In the genomic region with DNA sequence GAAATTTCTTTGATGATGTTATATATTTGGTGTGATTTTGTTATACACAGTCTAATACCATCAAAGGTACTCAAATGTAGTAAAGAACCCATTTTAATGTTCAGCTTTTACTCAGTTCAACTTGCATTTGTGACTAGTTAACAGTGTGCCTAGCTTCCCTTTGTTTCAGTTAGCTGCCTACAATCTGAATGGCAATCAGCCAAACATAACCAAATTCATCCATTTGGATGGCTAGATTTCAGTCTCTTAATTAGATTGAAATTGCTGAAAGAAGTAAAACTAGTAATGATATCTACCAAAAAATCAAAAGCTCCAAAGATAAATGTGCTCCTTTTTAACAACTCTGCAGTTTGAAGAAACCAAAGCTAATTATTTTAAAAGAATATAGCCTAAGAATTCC, we compare ENCODE assay signal across 30 cellular contexts. TPM values are rescaled to one million over a fixed set of nuclear protein-coding genes. Genes with fewer than 3 reads are reported as not detected.
"Had no signal": no experiment of that assay in that cellular context is flagged by ENCODE, and none has a peak within 500 bp of the region (broad histone marks: within the 10 kb centered on the region; RNA-seq: fewer than 3 reads in every experiment).

No MANE protein-coding gene starts in this region.

- H3K27ac ChIP-seq: adrenal gland, body of pancreas, colonic mucosa, epithelial cell of prostate, esophagus squamous epithelium, heart right ventricle, left lung, lower lobe of right lung, neural progenitor cell, right lobe of liver, skin epidermis, thoracic aorta, WERI-Rb-1 had no signal

- DNase-seq: activated CD4-positive, alpha-beta T cell treated with anti-CD3 and anti-CD28 coated beads for 48 hours; activated CD4-positive, alpha-beta T cell treated with anti-CD3 and anti-CD28 coated beads, Interleukin-2, amount 50 U/mL, for 48 hours; activated CD8-positive, alpha-beta memory T cell treated with anti-CD3 and anti-CD28 coated beads for 24 hours; activated effector memory CD4-positive, alpha-beta T cell treated with Interleukin-2 at 50 U/mL for 16 hours; activated naive CD4-positive, alpha-beta T cell treated with Interleukin-2 at 50 U/mL for 16 hours; activated naive CD8-positive, alpha-beta T cell treated with anti-CD3 and anti-CD28 coated beads for 36 hours; adrenal gland; aorta; body of pancreas; colonic mucosa; effector CD8-positive, alpha-beta T cell; esophagus squamous epithelium; foreskin melanocyte; heart right ventricle; left lung; lower lobe of right lung; mesenchymal stem cell; natural killer cell; right lobe of liver; stimulated activated CD4-positive, alpha-beta T cell treated with anti-CD3 and anti-CD28 coated beads, Interleukin-4, amount 100 ng/mL, for 24 hours; trophoblast cell; WERI-Rb-1 had no signal

- H3K27me3 ChIP-seq: neural progenitor cell had no signal

- H3K36me3 Mint-ChIP-seq: activated naive CD8-positive, alpha-beta T cell treated with anti-CD3 and anti-CD28 coated beads for 36 hours; natural killer cell; stimulated activated effector memory CD8-positive, alpha-beta T cell treated with anti-CD3 and anti-CD28 coated beads, Interleukin-12 subunit alpha, Interleukin-12 subunit beta, amount 100 ng/mL, for 72 hours had no signal

- ATAC-seq: activated CD4-positive, CD25-positive, alpha-beta regulatory T cell treated with anti-CD3 and anti-CD28 coated beads, Interleukin-2, amount 50 U/mL, for 24 hours; body of pancreas; heart right ventricle; left lung; lower lobe of right lung; natural killer cell; right lobe of liver; stimulated activated effector memory CD8-positive, alpha-beta T cell treated with anti-CD3 and anti-CD28 coated beads, Interleukin-12 subunit alpha, Interleukin-12 subunit beta, amount 100 ng/mL, for 72 hours had no signal

- H3K9me3 ChIP-seq: adrenal gland, body of pancreas, colonic mucosa, esophagus squamous epithelium, heart right ventricle, left lung, lower lobe of right lung, right lobe of liver, thoracic aorta had no signal

- H3K4me1 Mint-ChIP-seq: stimulated activated effector memory CD8-positive, alpha-beta T cell treated with anti-CD3 and anti-CD28 coated beads, Interleukin-12 subunit alpha, Interleukin-12 subunit beta, amount 100 ng/mL, for 72 hours had no signal

- H3K4me3 Mint-ChIP-seq: activated naive CD8-positive, alpha-beta T cell treated with anti-CD3 and anti-CD28 coated beads for 36 hours; natural killer cell; stimulated activated effector memory CD8-positive, alpha-beta T cell treated with anti-CD3 and anti-CD28 coated beads, Interleukin-12 subunit alpha, Interleukin-12 subunit beta, amount 100 ng/mL, for 72 hours; stimulated activated naive CD8-positive, alpha-beta T cell treated with anti-CD3 and anti-CD28 coated beads, Interleukin-15, Interleukin-2, amounts not matched to agents 100 ng/mL and 50 ng/mL, for 24 hours had no signal

- H3K4me3 ChIP-seq: adrenal gland, body of pancreas, colonic mucosa, esophagus squamous epithelium, heart right ventricle, left lung, lower lobe of right lung, neural progenitor cell, right lobe of liver, skin epidermis, thoracic aorta had no signal

- H3K9me3 Mint-ChIP-seq: activated naive CD8-positive, alpha-beta T cell treated with anti-CD3 and anti-CD28 coated beads for 36 hours; neural progenitor cell; stimulated activated effector memory CD8-positive, alpha-beta T cell treated with anti-CD3 and anti-CD28 coated beads, Interleukin-12 subunit alpha, Interleukin-12 subunit beta, amount 100 ng/mL, for 72 hours; stimulated activated naive CD8-positive, alpha-beta T cell treated with anti-CD3 and anti-CD28 coated beads, Interleukin-15, Interleukin-2, amounts not matched to agents 100 ng/mL and 50 ng/mL, for 24 hours had no signal

- H3K27ac Mint-ChIP-seq: activated naive CD8-positive, alpha-beta T cell treated with anti-CD3 and anti-CD28 coated beads for 36 hours; natural killer cell; neural progenitor cell; progenitor cell of endocrine pancreas; stimulated activated effector memory CD8-positive, alpha-beta T cell treated with anti-CD3 and anti-CD28 coated beads, Interleukin-12 subunit alpha, Interleukin-12 subunit beta, amount 100 ng/mL, for 72 hours; stimulated activated naive CD8-positive, alpha-beta T cell treated with anti-CD3 and anti-CD28 coated beads, Interleukin-15, Interleukin-2, amounts not matched to agents 100 ng/mL and 50 ng/mL, for 24 hours had no signal

- H3K36me3 ChIP-seq: adrenal gland, colonic mucosa, esophagus squamous epithelium, heart right ventricle, left lung, lower lobe of right lung, right lobe of liver, thoracic aorta, WERI-Rb-1 had no signal

- H3K4me1 ChIP-seq: colonic mucosa had no signal

RNA-seq across cellular contexts. Expression of a gene that starts 6.9 kb away (rescaled TPM):
- total RNA-seq: activated naive CD8-positive, alpha-beta T cell treated with anti-CD3 and anti-CD28 coated beads for 36 hours; natural killer cell had no signal
- polyA plus RNA-seq: aorta had no signal
